Comparison of ENCODE assay signal across 19 cellular contexts in genomic region chr14:69183735-69184134, GRCh38. TPM values are rescaled to one million over a fixed set of nuclear protein-coding genes. Genes with fewer than 3 reads are reported as not detected.
DNase-seq lines count a peak whose midpoint lies in the region; ATAC-seq, FAIRE-seq and TF ChIP-seq lines count a peak whose summit lies in the region.
"Had no signal": no experiment of that assay in that cellular context is flagged by ENCODE, and none has a peak within 500 bp of the region (broad histone marks: within the 10 kb centered on the region; RNA-seq: fewer than 3 reads in every experiment).

No MANE protein-coding gene starts in this region.

- H3K9me3 Mint-ChIP-seq in activated T-helper 17 cell treated with anti-CD3 and anti-CD28 coated beads, Interleukin-2, amount 50 U/mL, for 72 hours, result no peaks in the 10 kb centered on the region
- H3K9me3 Mint-ChIP-seq: T-helper 2 cell treated with Interferon-gamma antibody and Interleukin-4, amounts not matched to agents 5 μg/mL and 100 μg/mL, for 36 hours had no signal

- H2BK5ac ChIP-seq in mesenchymal stem cell (ENCODE audit: low read depth, low read length, poor library complexity, severe bottlenecking), result no peak overlapping the region

- no peak for TF ChIP-seq CTCF in choroid plexus epithelial cell (conservative IDR thresholded peaks at IDR 0.05; ENCODE audit: low read depth, low read length)

- H2BK120ac ChIP-seq in mesenchymal stem cell (ENCODE audit: low read depth, low read length), result no peak overlapping the region

- no peak overlapping the region for H4K91ac ChIP-seq in mesenchymal stem cell (ENCODE audit: low read length)

- H3K4me3 ChIP-seq in NT2/D1 (ENCODE audit: insufficient read length, low read depth), result no peak overlapping the region
- no peak overlapping the region for H3K4me3 ChIP-seq in choroid plexus epithelial cell (ENCODE audit: low read depth, low read length)
- no peak overlapping the region for H3K4me3 ChIP-seq in mesenchymal stem cell (ENCODE audit: insufficient read depth in 1 of 2, low read depth in 1 of 2, low read length in 2 of 2)
- H3K4me3 ChIP-seq: coronary artery, HAP-1, thoracic aorta had no signal

- no peak overlapping the region for H4K8ac ChIP-seq in mesenchymal stem cell (ENCODE audit: low read length)

- H3K9ac ChIP-seq in NT2/D1 (ENCODE audit: insufficient read length, low read depth) (no peak overlapping the region), mesenchymal stem cell (ENCODE audit: low read length) (no peak overlapping the region)

- H3K4ac ChIP-seq in mesenchymal stem cell (ENCODE audit: low read depth in 1 of 2, low read length in 2 of 2), result no peak overlapping the region

- H3K36me3 ChIP-seq in NT2/D1 (ENCODE audit: insufficient read depth, insufficient read length, low read length) (no peaks in the 10 kb centered on the region), mesenchymal stem cell (ENCODE audit: control insufficient read depth in 1 of 2, insufficient read depth in 2 of 2, low read depth in 1 of 2, low read length in 2 of 2) (no peaks in the 10 kb centered on the region)
- H3K36me3 ChIP-seq: HAP-1, thoracic aorta had no signal

- no peak overlapping the region for H3K27ac ChIP-seq in mesenchymal stem cell (ENCODE audit: low read length, poor library complexity, severe bottlenecking)
- H3K27ac ChIP-seq: coronary artery, thoracic aorta had no signal

- H2BK12ac ChIP-seq in mesenchymal stem cell (ENCODE audit: low read length in 2 of 2), result no peak overlapping the region

- H3K4me1 ChIP-seq in NT2/D1 (ENCODE audit: insufficient read depth, insufficient read length) (peaks cover 2% of the 10 kb centered on the region), mesenchymal stem cell (ENCODE audit: control insufficient read depth, insufficient read depth, low read depth, low read length) (no peaks in the 10 kb centered on the region)
- H3K4me1 ChIP-seq: HAP-1 had no signal

- H3K4me1 Mint-ChIP-seq in activated T-helper 17 cell treated with anti-CD3 and anti-CD28 coated beads, Interleukin-2, amount 50 U/mL, for 72 hours, result no peaks in the 10 kb centered on the region

- no peak for ATAC-seq in activated T-helper 17 cell treated with anti-CD3 and anti-CD28 coated beads, Interleukin-2, amount 50 U/mL, for 72 hours (replicated peaks)

- no peak overlapping the region for H3K4me2 ChIP-seq in mesenchymal stem cell (ENCODE audit: low read length, poor library complexity, severe bottlenecking)

- H3K27ac Mint-ChIP-seq in activated T-helper 17 cell treated with anti-CD3 and anti-CD28 coated beads, Interleukin-2, amount 50 U/mL, for 72 hours, result no peak overlapping the region
- H3K27ac Mint-ChIP-seq: T-helper 2 cell treated with Interferon-gamma antibody and Interleukin-4, amounts not matched to agents 5 μg/mL and 100 μg/mL, for 36 hours had no signal

- H3K27me3 ChIP-seq in NT2/D1 (ENCODE audit: insufficient read depth, insufficient read length) (no peaks in the 10 kb centered on the region), mesenchymal stem cell (ENCODE audit: control insufficient read depth in 1 of 2, insufficient read depth in 1 of 2, low read length in 2 of 2) (no peaks in the 10 kb centered on the region)

- WGBS in mesenchymal stem cell, result 12% methylated on average over 2 of the region's 4 CpGs

- no peaks in the 10 kb centered on the region for H3K9me3 ChIP-seq in NT2/D1 (ENCODE audit: insufficient read depth, low read length)
- no peaks in the 10 kb centered on the region for H3K9me3 ChIP-seq in mesenchymal stem cell (ENCODE audit: control insufficient read depth, low read length)
- H3K9me3 ChIP-seq: HAP-1, thoracic aorta had no signal

- no peak overlapping the region for H3K23ac ChIP-seq in mesenchymal stem cell (ENCODE audit: low read length in 2 of 2)

- H3K14ac ChIP-seq in mesenchymal stem cell (ENCODE audit: low read length in 2 of 2), result no peak overlapping the region

- H3K36me3 Mint-ChIP-seq in activated T-helper 17 cell treated with anti-CD3 and anti-CD28 coated beads, Interleukin-2, amount 50 U/mL, for 72 hours (ENCODE audit: low read depth), result no peaks in the 10 kb centered on the region

- no peaks in the 10 kb centered on the region for H3K27me3 Mint-ChIP-seq in activated T-helper 17 cell treated with anti-CD3 and anti-CD28 coated beads, Interleukin-2, amount 50 U/mL, for 72 hours

- no peaks in the 10 kb centered on the region for H3K79me1 ChIP-seq in mesenchymal stem cell (replicated peaks; ENCODE audit: low read length, poor library complexity, severe bottlenecking)

- H2AK5ac ChIP-seq in mesenchymal stem cell (ENCODE audit: low read length, severe bottlenecking), result no peak overlapping the region

- H2AFZ ChIP-seq in mesenchymal stem cell (ENCODE audit: low read depth, low read length), result peak overlapping the region; percentile 76

- peak; percentile 87 for FAIRE-seq in HTR-8/SVneo (lab: Jason Lieb, UNC)
- FAIRE-seq: D721Med, small intestine had no signal

- no peak overlapping the region for H3K4me3 Mint-ChIP-seq in activated T-helper 17 cell treated with anti-CD3 and anti-CD28 coated beads, Interleukin-2, amount 50 U/mL, for 72 hours
- H3K4me3 Mint-ChIP-seq: T-helper 2 cell treated with Interferon-gamma antibody and Interleukin-4, amounts not matched to agents 5 μg/mL and 100 μg/mL, for 36 hours had no signal

- no peak overlapping the region for H2BK15ac ChIP-seq in mesenchymal stem cell (ENCODE audit: low read depth, poor library complexity, severe bottlenecking)

- DNase-seq in HTR-8/SVneo (ENCODE audit: insufficient read length, low spot score), result no peak
- DNase-seq in NT2/D1 (ENCODE audit: low read depth, low spot score), result peak; percentile 32
- DNase-seq in choroid plexus epithelial cell (ENCODE audit: low read depth), result peak; percentile 67
- peak; percentile 37 for DNase-seq in mesenchymal stem cell
- DNase-seq in globus pallidus (ENCODE audit: low spot score), result no peak
- no peak for DNase-seq in DMS 273 treated with DMSO at 0.1 percent for 48 hours (lab: John Stamatoyannopoulos, UW)
- no peak for DNase-seq in hippocampal formation (lab: John Stamatoyannopoulos, UW)
- DNase-seq: activated CD4-positive, alpha-beta T cell treated with anti-CD3 and anti-CD28 coated beads for 1 hour; AML-193; kidney glomerular epithelial cell; NCI-H1105; NCI-H526 treated with DMSO at 0.1 percent for 48 hours; small intestine had no signal

- no peak overlapping the region for H3K18ac ChIP-seq in mesenchymal stem cell (ENCODE audit: low read depth in 1 of 2, low read length in 2 of 2)

RNA-seq across cellular contexts. Expression of gene EXD2, which starts 7.6 kb away (rescaled TPM):
- polyA plus RNA-seq in mesenchymal stem cell (2013, experiment 1 of 2), result 14.8 TPM
- polyA plus RNA-seq in mesenchymal stem cell (2013, experiment 2 of 2), result 14.9 TPM
- 10 to 100 TPM in 1 of 2 donors, 1 to 10 TPM in 1; 9.2 to 11.8 TPM for total RNA-seq in activated T-helper 17 cell treated with anti-CD3 and anti-CD28 coated beads, Interleukin-2, amount 50 U/mL, for 72 hours

RNA-seq across cellular contexts. Expression of gene DCAF5, which starts 30.8 kb away (rescaled TPM):
- polyA plus RNA-seq in mesenchymal stem cell (2013, experiment 1 of 2), result 42.5 TPM
- polyA plus RNA-seq in mesenchymal stem cell (2013, experiment 2 of 2), result 39.8 TPM
- 10 to 100 TPM; 31.4 to 37.7 TPM for total RNA-seq in activated T-helper 17 cell treated with anti-CD3 and anti-CD28 coated beads, Interleukin-2, amount 50 U/mL, for 72 hours

Comparison
In these comparisons a context has a peak if more than half of its experiments do, and no peak if none do; other contexts are left out.
1. DNase-seq: peak in NT2/D1 (single experiment), choroid plexus epithelial cell (single experiment) and mesenchymal stem cell (single experiment); none in HTR-8/SVneo (single experiment), globus pallidus (single experiment), DMS 273 treated with DMSO at 0.1 percent for 48 hours (single experiment) and hippocampal formation (0 of 2).